ENCODE assay signal across 1 cellular context in the genomic region with DNA sequence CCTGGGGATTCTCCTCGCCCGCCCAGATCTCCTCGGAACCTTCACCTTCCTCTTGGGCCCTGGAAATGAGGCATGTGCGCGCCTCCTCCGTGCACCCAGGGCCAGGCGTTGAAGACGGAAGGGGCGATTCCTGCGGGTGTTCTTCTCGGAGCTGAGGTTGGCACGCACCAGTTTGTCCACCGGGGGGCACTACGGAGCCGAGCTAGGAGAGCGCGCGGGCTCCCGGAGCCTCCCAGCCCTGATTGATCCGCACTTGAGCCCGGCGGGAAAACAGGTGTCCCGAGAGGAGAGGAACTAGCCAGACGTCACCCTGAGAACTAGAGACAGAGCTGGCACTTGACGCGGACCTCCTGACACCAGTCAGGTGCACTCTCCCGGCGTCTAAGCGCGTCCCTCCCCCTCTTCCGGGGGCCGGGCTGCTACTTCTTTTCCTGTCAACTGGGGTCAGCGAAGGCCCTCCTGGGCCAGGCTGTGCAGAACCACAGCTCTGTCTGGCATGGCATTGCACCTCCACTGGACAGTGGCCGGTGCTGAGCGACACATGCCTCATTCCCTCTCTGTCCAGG.
A peak's percentile ranks its signal among the peaks of the same experiment; 100 is the strongest.
TF ChIP-seq lines count a peak whose summit lies in the region.

No MANE protein-coding gene starts in this region.

TF ChIP-seq in GM12878, 131 proteins besides CTCF, POLR2A, EP300 and RAD21 (continued from another document):
- TF ChIP-seq KAT2A (conservative IDR thresholded peaks at IDR 0.05; ENCODE audit: control insufficient read depth, low read depth, low read length) (no peak), TCF12 (IDR thresholded peaks at IDR 0.05; ENCODE audit: low read depth, low read length) (0 out of 2 replicates have a peak, but pooled peaks have one; percentile 18), YY1 (IDR thresholded peaks at IDR 0.05; ENCODE audit: low read depth, low read length) (peak; percentile 63), MYB (IDR thresholded peaks at IDR 0.05; ENCODE audit: borderline replicate concordance, low read depth, low read length) (no peak), EED (IDR thresholded peaks at IDR 0.05; ENCODE audit: low read depth) (0 out of 2 replicates have a peak, but pooled peaks have one; percentile 46), WRNIP1 (IDR thresholded peaks at IDR 0.05; ENCODE audit: borderline replicate concordance, low read depth, low read length) (no peak), NR2C1 (IDR thresholded peaks at IDR 0.05) (no peak), POU2F2 (IDR thresholded peaks at IDR 0.05; ENCODE audit: borderline replicate concordance, low read depth, low read length) (no peak), CHD2 (IDR thresholded peaks at IDR 0.05; ENCODE audit: borderline replicate concordance, low read depth, low read length) (no peak), KDM1A (IDR thresholded peaks at IDR 0.05; ENCODE audit: borderline replicate concordance) (no peak), SPI1 (IDR thresholded peaks at IDR 0.05; ENCODE audit: borderline replicate concordance, insufficient read depth, low read depth, low read length) (no peak), ASH2L (IDR thresholded peaks at IDR 0.05; ENCODE audit: borderline replicate concordance, low read depth) (no peak), NRF1 (conservative IDR thresholded peaks at IDR 0.05; ENCODE audit: low read depth, low read length) (no peak), MTA3 (IDR thresholded peaks at IDR 0.05; ENCODE audit: borderline replicate concordance, low read length) (no peak), NR2F1 (conservative IDR thresholded peaks at IDR 0.05) (peak; percentile 57; the same call in 1 of the 2 replicates), ZNF687 (IDR thresholded peaks at IDR 0.05) (peak; percentile 35; the same call in 1 of the 2 replicates), TBL1XR1 (IDR thresholded peaks at IDR 0.05; ENCODE audit: low read depth, low read length) (no peak), NKRF (conservative IDR thresholded peaks at IDR 0.05) (no peak), MEF2B (IDR thresholded peaks at IDR 0.05; ENCODE audit: partially characterized antibody, poor library complexity, severe bottlenecking) (peak; percentile 40), ZNF24 (IDR thresholded peaks at IDR 0.05) (peak; percentile 64; the same call in 1 of the 2 replicates), PAX8 (IDR thresholded peaks at IDR 0.05) (no peak)
TF ChIP-seq in GM12878: peak in this region for 24.
